Comparison of ENCODE assay signal across 8 cellular contexts in the genomic region with DNA sequence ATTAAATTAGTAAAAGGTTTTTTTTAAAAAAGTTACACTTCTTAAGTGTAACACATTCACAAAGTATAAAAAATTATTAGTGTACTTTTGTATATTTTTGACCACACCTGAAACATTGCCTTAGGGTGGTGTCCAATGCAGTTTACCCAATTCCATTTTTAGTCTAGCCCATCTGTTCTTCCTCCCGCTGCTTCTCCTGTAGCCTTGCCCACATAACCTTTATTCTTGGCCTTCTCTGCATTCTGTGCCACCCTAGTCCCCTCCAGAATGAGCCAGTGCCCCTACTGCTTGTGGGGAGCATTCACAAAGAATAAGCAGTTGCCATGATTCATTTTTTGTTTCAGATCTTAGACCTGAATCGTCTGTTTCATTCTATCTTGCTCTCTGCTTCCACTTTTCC.
"Had no signal": no experiment of that assay in that cellular context is flagged by ENCODE, and none has a peak within 500 bp of the region (broad histone marks: within the 10 kb centered on the region; RNA-seq: fewer than 3 reads in every experiment).

No MANE protein-coding gene starts in this region.

- DNase-seq: GDM1, GF-D8 had no signal

- FAIRE-seq: G401.6, GM12878, GM12891, GM12892, GM18507, GM19239 had no signal
